ENCODE assay signal across 22 cellular contexts in genomic region chr1:15198684-15199083, GRCh38. TPM values are rescaled to one million over a fixed set of nuclear protein-coding genes. Genes with fewer than 3 reads are reported as not detected.
"Had no signal": no experiment of that assay in that cellular context is flagged by ENCODE, and none has a peak within 500 bp of the region (broad histone marks: within the 10 kb centered on the region; RNA-seq: fewer than 3 reads in every experiment).

No MANE protein-coding gene starts in this region.

- DNase-seq: activated CD4-positive, alpha-beta T cell treated with anti-CD3 and anti-CD28 coated beads for 1 hour; activated CD4-positive, alpha-beta T cell treated with anti-CD3 and anti-CD28 coated beads, Interleukin-2, amount 50 U/mL, for 1 hour; activated CD8-positive, alpha-beta T cell treated with anti-CD3 and anti-CD28 coated beads, Interleukin-2, amount 10 ng/mL, durations not matched to agents 7 days and 5 days; left colon; naive B cell; spleen; stimulated activated CD4-positive, alpha-beta T cell treated with anti-CD3 and anti-CD28 coated beads, Interleukin-4, amount 100 ng/mL, for 1 hour; stimulated activated naive CD4-positive, alpha-beta T cell; WERI-Rb-1 had no signal

- H3K4me1 Mint-ChIP-seq: naive B cell had no signal

- H3K27me3 ChIP-seq: adrenal gland, breast epithelium, esophagus muscularis mucosa, spleen had no signal

- H3K9me3 ChIP-seq: adrenal gland, breast epithelium, esophagus muscularis mucosa, mucosa of descending colon, spleen had no signal

- H3K27ac Mint-ChIP-seq: activated CD8-positive, alpha-beta T cell treated with anti-CD3 and anti-CD28 coated beads, Interleukin-2, amount 10 ng/mL, durations not matched to agents 7 days and 5 days; activated naive CD4-positive, alpha-beta T cell treated with anti-CD3 and anti-CD28 coated beads, Interleukin-2, amount 50 U/mL, for 72 hours; activated T-helper 1 cell treated with anti-CD3 and anti-CD28 coated beads, Interleukin-12 subunit alpha, Interleukin-12 subunit beta, Interleukin-2, Interleukin-4 antibody, amounts not matched to agents 30 ng/mL and 10 ng/mL and 1 ng/mL, durations not matched to agents 14 hours and 24 hours and 36 hours; progenitor cell of endocrine pancreas had no signal

- FAIRE-seq: astrocyte, frontal cortex, islet of Langerhans had no signal

- H3K9me3 Mint-ChIP-seq: activated naive CD4-positive, alpha-beta T cell treated with anti-CD3 and anti-CD28 coated beads, Interleukin-2, amount 50 U/mL, for 72 hours; activated T-helper 1 cell treated with anti-CD3 and anti-CD28 coated beads, Interleukin-12 subunit alpha, Interleukin-12 subunit beta, Interleukin-2, Interleukin-4 antibody, amounts not matched to agents 30 ng/mL and 10 ng/mL and 1 ng/mL, durations not matched to agents 14 hours and 24 hours and 36 hours; naive B cell; neural crest cell had no signal

- H3K4me3 Mint-ChIP-seq: activated CD8-positive, alpha-beta T cell treated with anti-CD3 and anti-CD28 coated beads, Interleukin-2, amount 10 ng/mL, durations not matched to agents 7 days and 5 days; activated T-helper 1 cell treated with anti-CD3 and anti-CD28 coated beads, Interleukin-12 subunit alpha, Interleukin-12 subunit beta, Interleukin-2, Interleukin-4 antibody, amounts not matched to agents 30 ng/mL and 10 ng/mL and 1 ng/mL, durations not matched to agents 14 hours and 24 hours and 36 hours; naive B cell; neural crest cell had no signal

- H3K27ac ChIP-seq: adrenal gland, esophagus muscularis mucosa, spleen, WERI-Rb-1 had no signal

- H3K4me1 ChIP-seq: breast epithelium had no signal

- H3K36me3 Mint-ChIP-seq: activated naive CD4-positive, alpha-beta T cell treated with anti-CD3 and anti-CD28 coated beads, Interleukin-2, amount 50 U/mL, for 72 hours; naive B cell had no signal

- H3K4me3 ChIP-seq: adrenal gland, breast epithelium, coronary artery, esophagus muscularis mucosa, mucosa of descending colon, spleen had no signal

- H3K27me3 Mint-ChIP-seq: progenitor cell of endocrine pancreas had no signal

- H3K36me3 ChIP-seq: adrenal gland, breast epithelium, esophagus muscularis mucosa, spleen had no signal

RNA-seq across cellular contexts. Expression of gene TMEM51, which starts 45.1 kb away (rescaled TPM):
- total RNA-seq: T-helper 2 cell treated with Interferon-gamma antibody and Interleukin-4, amounts not matched to agents 100 ng/mL and 5 ng/mL, for 36 hours had no signal

RNA-seq across cellular contexts. Expression of gene FHAD1, which starts 48.3 kb away (rescaled TPM):
- total RNA-seq: activated T-helper 1 cell treated with anti-CD3 and anti-CD28 coated beads, Interleukin-12 subunit alpha, Interleukin-12 subunit beta, Interleukin-2, Interleukin-4 antibody, amounts not matched to agents 30 ng/mL and 10 ng/mL and 1 ng/mL, durations not matched to agents 14 hours and 24 hours and 36 hours had no signal
